38 cellular contexts compared by ENCODE assay signal in the genomic region with DNA sequence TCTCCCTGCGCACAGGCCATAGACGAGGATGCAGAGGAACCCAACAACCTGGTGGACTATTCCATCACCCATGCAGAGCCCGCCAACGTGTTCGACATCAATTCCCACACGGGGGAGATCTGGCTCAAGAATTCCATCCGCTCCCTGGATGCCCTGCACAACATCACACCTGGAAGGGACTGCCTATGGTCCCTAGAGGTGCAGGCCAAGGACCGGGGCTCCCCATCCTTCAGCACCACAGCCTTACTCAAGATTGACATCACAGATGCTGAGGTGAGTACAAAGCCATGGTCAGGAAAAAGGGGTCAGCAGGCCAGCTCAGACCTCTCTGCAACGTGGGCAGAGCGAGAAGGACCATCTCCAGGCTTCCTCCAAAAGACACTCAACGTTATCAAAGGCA. TPM values are rescaled to one million over a fixed set of nuclear protein-coding genes. Genes with fewer than 3 reads are reported as not detected.
"Had no signal": no experiment of that assay in that cellular context is flagged by ENCODE, and none has a peak within 500 bp of the region (broad histone marks: within the 10 kb centered on the region; RNA-seq: fewer than 3 reads in every experiment).

No MANE protein-coding gene starts in this region.

- H3K27me3 ChIP-seq: ascending aorta had no signal

- H3K9me3 Mint-ChIP-seq: activated B cell treated with CpG ODN at 0.5 μM for 24 hours; activated CD4-positive, alpha-beta memory T cell treated with anti-CD3 and anti-CD28 coated beads for 36 hours; activated CD4-positive, alpha-beta T cell treated with anti-CD3 and anti-CD28 coated beads, Interleukin-2, amount 10 ng/mL, durations not matched to agents 24 days and 14 days; activated CD8-positive, alpha-beta T cell treated with anti-CD3 and anti-CD28 coated beads for 36 hours; activated naive CD4-positive, alpha-beta T cell treated with anti-CD3 and anti-CD28 coated beads, Interleukin-2, amount 10 ng/mL, durations not matched to agents 7 days and 5 days; activated naive CD4-positive, alpha-beta T cell treated with anti-CD3 and anti-CD28 coated beads, Interleukin-2, amount 50 U/mL, for 24 hours; activated naive CD8-positive, alpha-beta T cell treated with anti-CD3 and anti-CD28 coated beads, Interleukin-2, amount 10 ng/mL, durations not matched to agents 7 days and 5 days; activated naive CD8-positive, alpha-beta T cell treated with anti-CD3 and anti-CD28 coated beads, Interleukin-2, amount 50 U/mL, for 24 hours; activated T-cell treated with anti-CD3 and anti-CD28 coated beads, Interleukin-2, amount 50 U/mL, for 4 hours; activated T-cell treated with anti-CD3 and anti-CD28 coated beads, Interleukin-2, amount 50 U/mL, for 72 hours; activated T-helper 1 cell treated with anti-CD3 and anti-CD28 coated beads, Interleukin-12 subunit alpha, Interleukin-12 subunit beta, Interleukin-2, Interleukin-4 antibody, amounts not matched to agents 30 ng/mL and 10 ng/mL and 1 ng/mL, durations not matched to agents 14 hours and 24 hours and 36 hours; activated T-helper 17 cell treated with anti-CD3 and anti-CD28 coated beads, Interleukin-2, amount 50 U/mL, for 72 hours; brain; T-helper 1 cell treated with Interleukin-12 subunit alpha and Interleukin-12 subunit beta and Interleukin-4 antibody, amounts not matched to agents 30 μg/mL and 1 μg/mL, for 36 hours; T-helper 2 cell treated with Interferon-gamma antibody and Interleukin-4, amounts not matched to agents 5 μg/mL and 100 μg/mL, for 36 hours had no signal

- H3K27ac ChIP-seq: ascending aorta, cardiac muscle cell, VCaP had no signal

- H3K36me3 ChIP-seq: ascending aorta, cardiac muscle cell had no signal

- H3K27me3 Mint-ChIP-seq: activated CD8-positive, alpha-beta T cell treated with anti-CD3 and anti-CD28 coated beads for 36 hours; activated naive CD8-positive, alpha-beta T cell treated with anti-CD3 and anti-CD28 coated beads, Interleukin-2, amount 50 U/mL, for 24 hours; brain had no signal

- H3K36me3 Mint-ChIP-seq: activated CD4-positive, alpha-beta memory T cell treated with anti-CD3 and anti-CD28 coated beads for 36 hours; activated CD8-positive, alpha-beta memory T cell treated with anti-CD3 and anti-CD28 coated beads, Interleukin-2, amount 10 ng/mL, durations not matched to agents 7 days and 5 days; activated naive CD4-positive, alpha-beta T cell treated with anti-CD3 and anti-CD28 coated beads, Interleukin-2, amount 10 ng/mL, durations not matched to agents 7 days and 5 days; activated naive CD4-positive, alpha-beta T cell treated with anti-CD3 and anti-CD28 coated beads, Interleukin-2, amount 50 U/mL, for 24 hours; activated naive CD8-positive, alpha-beta T cell; activated naive CD8-positive, alpha-beta T cell treated with anti-CD3 and anti-CD28 coated beads, Interleukin-2, amount 10 ng/mL, durations not matched to agents 7 days and 5 days; brain had no signal

- H3K4me3 ChIP-seq: ascending aorta, cardiac muscle cell had no signal

- H3K27ac Mint-ChIP-seq: activated B cell treated with CpG ODN at 0.5 μM for 24 hours; activated CD4-positive, alpha-beta memory T cell treated with anti-CD3 and anti-CD28 coated beads for 36 hours; activated CD4-positive, alpha-beta T cell treated with anti-CD3 and anti-CD28 coated beads, Interleukin-2, amount 10 ng/mL, durations not matched to agents 24 days and 14 days; activated CD8-positive, alpha-beta memory T cell treated with anti-CD3 and anti-CD28 coated beads, Interleukin-2, amount 10 ng/mL, durations not matched to agents 7 days and 5 days; activated CD8-positive, alpha-beta T cell treated with anti-CD3 and anti-CD28 coated beads for 36 hours; activated naive CD4-positive, alpha-beta T cell treated with anti-CD3 and anti-CD28 coated beads, Interleukin-2, amount 10 ng/mL, durations not matched to agents 7 days and 5 days; activated naive CD4-positive, alpha-beta T cell treated with anti-CD3 and anti-CD28 coated beads, Interleukin-2, amount 50 U/mL, for 24 hours; activated naive CD8-positive, alpha-beta T cell; activated naive CD8-positive, alpha-beta T cell treated with anti-CD3 and anti-CD28 coated beads, Interleukin-2, amount 10 ng/mL, durations not matched to agents 7 days and 5 days; activated naive CD8-positive, alpha-beta T cell treated with anti-CD3 and anti-CD28 coated beads, Interleukin-2, amount 50 U/mL, for 24 hours; activated T-cell treated with anti-CD3 and anti-CD28 coated beads, Interleukin-2, amount 50 U/mL, for 72 hours; activated T-helper 1 cell treated with anti-CD3 and anti-CD28 coated beads, Interleukin-12 subunit alpha, Interleukin-12 subunit beta, Interleukin-2, Interleukin-4 antibody, amounts not matched to agents 30 ng/mL and 10 ng/mL and 1 ng/mL, durations not matched to agents 14 hours and 24 hours and 36 hours; activated T-helper 17 cell treated with anti-CD3 and anti-CD28 coated beads, Interleukin-2, amount 50 U/mL, for 72 hours; brain; T-helper 1 cell treated with Interleukin-12 subunit alpha and Interleukin-12 subunit beta and Interleukin-4 antibody, amounts not matched to agents 30 μg/mL and 1 μg/mL, for 36 hours; T-helper 2 cell treated with Interferon-gamma antibody and Interleukin-4, amounts not matched to agents 5 μg/mL and 100 μg/mL, for 36 hours had no signal

- DNase-seq: activated B cell treated with CpG ODN at 0.5 μM for 24 hours; activated CD4-positive, alpha-beta memory T cell treated with anti-CD3 and anti-CD28 coated beads for 36 hours; activated CD4-positive, alpha-beta T cell treated with anti-CD3 and anti-CD28 coated beads for 4 hours; activated CD4-positive, alpha-beta T cell treated with anti-CD3 and anti-CD28 coated beads, Interleukin-2, amount 10 ng/mL, durations not matched to agents 24 days and 14 days; activated CD4-positive, alpha-beta T cell treated with anti-CD3 and anti-CD28 coated beads, Interleukin-2, amount 50 U/mL, for 1 hour; activated CD4-positive, alpha-beta T cell treated with anti-CD3 and anti-CD28 coated beads, Interleukin-2, amount 50 U/mL, for 4 hours; activated CD4-positive, CD25-positive, alpha-beta regulatory T cell treated with anti-CD3 and anti-CD28 coated beads, Interleukin-2, amount 50 U/mL, for 72 hours; activated CD8-positive, alpha-beta memory T cell treated with anti-CD3 and anti-CD28 coated beads, Interleukin-2, amount 10 ng/mL, durations not matched to agents 7 days and 5 days; activated CD8-positive, alpha-beta T cell treated with anti-CD3 and anti-CD28 coated beads for 36 hours; activated effector memory CD4-positive, alpha-beta T cell treated with anti-CD3 and anti-CD28 coated beads, Interleukin-2, amount 50 U/mL, for 16 hours; activated gamma-delta T cell treated with Interleukin-2 at 50 U/mL for 16 hours; activated naive CD4-positive, alpha-beta T cell treated with anti-CD3 and anti-CD28 coated beads, Interleukin-2, amount 10 ng/mL, durations not matched to agents 7 days and 5 days; activated naive CD4-positive, alpha-beta T cell treated with Interleukin-2 at 50 U/mL for 16 hours; activated naive CD8-positive, alpha-beta T cell treated with anti-CD3 and anti-CD28 coated beads, Interleukin-2, amount 10 ng/mL, durations not matched to agents 7 days and 5 days; activated naive CD8-positive, alpha-beta T cell treated with anti-CD3 and anti-CD28 coated beads, Interleukin-2, amount 50 U/mL, for 24 hours; activated T-cell treated with anti-CD3 and anti-CD28 coated beads for 4 hours; activated T-cell treated with anti-CD3 and anti-CD28 coated beads, Interleukin-2, amount 50 U/mL, for 1 hour; activated T-cell treated with anti-CD3 and anti-CD28 coated beads, Interleukin-2, amount 50 U/mL, for 4 hours; activated T-cell treated with anti-CD3 and anti-CD28 coated beads, Interleukin-2, amount 50 U/mL, for 72 hours; amygdala; anterior cingulate cortex; central memory CD4-positive, alpha-beta T cell; SW 1271; T-helper 1 cell; T-helper 2 cell; T-helper 9 cell had no signal

- H3K4me1 Mint-ChIP-seq: activated B cell treated with CpG ODN at 0.5 μM for 24 hours; activated CD4-positive, alpha-beta T cell treated with anti-CD3 and anti-CD28 coated beads, Interleukin-2, amount 10 ng/mL, durations not matched to agents 24 days and 14 days; activated CD8-positive, alpha-beta memory T cell treated with anti-CD3 and anti-CD28 coated beads, Interleukin-2, amount 10 ng/mL, durations not matched to agents 7 days and 5 days; activated naive CD4-positive, alpha-beta T cell treated with anti-CD3 and anti-CD28 coated beads, Interleukin-2, amount 10 ng/mL, durations not matched to agents 7 days and 5 days; activated naive CD4-positive, alpha-beta T cell treated with anti-CD3 and anti-CD28 coated beads, Interleukin-2, amount 50 U/mL, for 24 hours; activated naive CD8-positive, alpha-beta T cell treated with anti-CD3 and anti-CD28 coated beads, Interleukin-2, amount 10 ng/mL, durations not matched to agents 7 days and 5 days; activated naive CD8-positive, alpha-beta T cell treated with anti-CD3 and anti-CD28 coated beads, Interleukin-2, amount 50 U/mL, for 24 hours; brain had no signal

- H3K4me3 Mint-ChIP-seq: activated B cell treated with CpG ODN at 0.5 μM for 24 hours; activated CD4-positive, alpha-beta memory T cell treated with anti-CD3 and anti-CD28 coated beads for 36 hours; activated CD4-positive, alpha-beta T cell treated with anti-CD3 and anti-CD28 coated beads, Interleukin-2, amount 10 ng/mL, durations not matched to agents 24 days and 14 days; activated CD8-positive, alpha-beta memory T cell treated with anti-CD3 and anti-CD28 coated beads, Interleukin-2, amount 10 ng/mL, durations not matched to agents 7 days and 5 days; activated CD8-positive, alpha-beta T cell treated with anti-CD3 and anti-CD28 coated beads for 36 hours; activated naive CD4-positive, alpha-beta T cell treated with anti-CD3 and anti-CD28 coated beads, Interleukin-2, amount 10 ng/mL, durations not matched to agents 7 days and 5 days; activated naive CD4-positive, alpha-beta T cell treated with anti-CD3 and anti-CD28 coated beads, Interleukin-2, amount 50 U/mL, for 24 hours; activated naive CD8-positive, alpha-beta T cell; activated naive CD8-positive, alpha-beta T cell treated with anti-CD3 and anti-CD28 coated beads, Interleukin-2, amount 10 ng/mL, durations not matched to agents 7 days and 5 days; activated naive CD8-positive, alpha-beta T cell treated with anti-CD3 and anti-CD28 coated beads, Interleukin-2, amount 50 U/mL, for 24 hours; activated T-cell treated with anti-CD3 and anti-CD28 coated beads, Interleukin-2, amount 50 U/mL, for 4 hours; activated T-cell treated with anti-CD3 and anti-CD28 coated beads, Interleukin-2, amount 50 U/mL, for 72 hours; activated T-helper 1 cell treated with anti-CD3 and anti-CD28 coated beads, Interleukin-12 subunit alpha, Interleukin-12 subunit beta, Interleukin-2, Interleukin-4 antibody, amounts not matched to agents 30 ng/mL and 10 ng/mL and 1 ng/mL, durations not matched to agents 14 hours and 24 hours and 36 hours; activated T-helper 17 cell treated with anti-CD3 and anti-CD28 coated beads, Interleukin-2, amount 50 U/mL, for 72 hours; brain; T-helper 1 cell treated with Interleukin-12 subunit alpha and Interleukin-12 subunit beta and Interleukin-4 antibody, amounts not matched to agents 30 μg/mL and 1 μg/mL, for 36 hours; T-helper 2 cell treated with Interferon-gamma antibody and Interleukin-4, amounts not matched to agents 5 μg/mL and 100 μg/mL, for 36 hours had no signal

- ATAC-seq: activated CD8-positive, alpha-beta memory T cell treated with anti-CD3 and anti-CD28 coated beads, Interleukin-2, amount 10 ng/mL, durations not matched to agents 7 days and 5 days; activated CD8-positive, alpha-beta T cell treated with anti-CD3 and anti-CD28 coated beads for 36 hours; activated naive CD8-positive, alpha-beta T cell treated with anti-CD3 and anti-CD28 coated beads, Interleukin-2, amount 50 U/mL, for 24 hours; activated T-cell treated with anti-CD3 and anti-CD28 coated beads, Interleukin-2, amount 50 U/mL, for 4 hours; activated T-cell treated with anti-CD3 and anti-CD28 coated beads, Interleukin-2, amount 50 U/mL, for 72 hours; activated T-helper 17 cell treated with anti-CD3 and anti-CD28 coated beads, Interleukin-2, amount 50 U/mL, for 72 hours had no signal

- H3K4me1 ChIP-seq: ascending aorta had no signal

- H3K9me3 ChIP-seq: ascending aorta had no signal

RNA-seq across cellular contexts. Expression of gene LRIT2, which starts 12.3 kb away (rescaled TPM):
- total RNA-seq: activated B cell treated with CpG ODN at 0.5 μM for 24 hours; activated CD4-positive, alpha-beta memory T cell treated with anti-CD3 and anti-CD28 coated beads for 36 hours; activated CD4-positive, alpha-beta T cell treated with anti-CD3 and anti-CD28 coated beads, Interleukin-2, amount 10 ng/mL, durations not matched to agents 24 days and 14 days; activated CD8-positive, alpha-beta memory T cell treated with anti-CD3 and anti-CD28 coated beads, Interleukin-2, amount 10 ng/mL, durations not matched to agents 7 days and 5 days; activated CD8-positive, alpha-beta T cell treated with anti-CD3 and anti-CD28 coated beads for 36 hours; activated naive CD8-positive, alpha-beta T cell treated with anti-CD3 and anti-CD28 coated beads, Interleukin-2, amount 10 ng/mL, durations not matched to agents 7 days and 5 days; activated T-cell treated with anti-CD3 and anti-CD28 coated beads, Interleukin-2, amount 50 U/mL, for 4 hours; activated T-cell treated with anti-CD3 and anti-CD28 coated beads, Interleukin-2, amount 50 U/mL, for 72 hours; activated T-helper 1 cell treated with anti-CD3 and anti-CD28 coated beads, Interleukin-12 subunit alpha, Interleukin-12 subunit beta, Interleukin-2, Interleukin-4 antibody, amounts not matched to agents 30 ng/mL and 10 ng/mL and 1 ng/mL, durations not matched to agents 14 hours and 24 hours and 36 hours; activated T-helper 17 cell treated with anti-CD3 and anti-CD28 coated beads, Interleukin-2, amount 50 U/mL, for 72 hours; ascending aorta; bronchial epithelial cell; cardiac muscle cell had no signal
- polyA plus RNA-seq: adipose tissue, cardiac muscle cell had no signal

RNA-seq across cellular contexts. Expression of gene CDHR1, which starts 18.7 kb away (rescaled TPM):
- total RNA-seq: ascending aorta had no signal

RNA-seq across cellular contexts. Expression of gene LRIT1, which starts 28.3 kb away (rescaled TPM):
- total RNA-seq: activated B cell treated with CpG ODN at 0.5 μM for 24 hours; activated CD4-positive, alpha-beta memory T cell treated with anti-CD3 and anti-CD28 coated beads for 36 hours; activated CD4-positive, alpha-beta T cell treated with anti-CD3 and anti-CD28 coated beads, Interleukin-2, amount 10 ng/mL, durations not matched to agents 24 days and 14 days; activated CD8-positive, alpha-beta memory T cell treated with anti-CD3 and anti-CD28 coated beads, Interleukin-2, amount 10 ng/mL, durations not matched to agents 7 days and 5 days; activated CD8-positive, alpha-beta T cell treated with anti-CD3 and anti-CD28 coated beads for 36 hours; activated naive CD8-positive, alpha-beta T cell treated with anti-CD3 and anti-CD28 coated beads, Interleukin-2, amount 10 ng/mL, durations not matched to agents 7 days and 5 days; activated T-cell treated with anti-CD3 and anti-CD28 coated beads, Interleukin-2, amount 50 U/mL, for 4 hours; activated T-cell treated with anti-CD3 and anti-CD28 coated beads, Interleukin-2, amount 50 U/mL, for 72 hours; activated T-helper 1 cell treated with anti-CD3 and anti-CD28 coated beads, Interleukin-12 subunit alpha, Interleukin-12 subunit beta, Interleukin-2, Interleukin-4 antibody, amounts not matched to agents 30 ng/mL and 10 ng/mL and 1 ng/mL, durations not matched to agents 14 hours and 24 hours and 36 hours; activated T-helper 17 cell treated with anti-CD3 and anti-CD28 coated beads, Interleukin-2, amount 50 U/mL, for 72 hours; ascending aorta; bronchial epithelial cell; cardiac muscle cell had no signal
- polyA plus RNA-seq: adipose tissue, cardiac muscle cell had no signal

RNA-seq across cellular contexts. Expression of gene RGR, which starts 31.8 kb away (rescaled TPM):
- total RNA-seq: activated B cell treated with CpG ODN at 0.5 μM for 24 hours; activated CD4-positive, alpha-beta memory T cell treated with anti-CD3 and anti-CD28 coated beads for 36 hours; activated CD4-positive, alpha-beta T cell treated with anti-CD3 and anti-CD28 coated beads, Interleukin-2, amount 10 ng/mL, durations not matched to agents 24 days and 14 days; activated CD8-positive, alpha-beta memory T cell treated with anti-CD3 and anti-CD28 coated beads, Interleukin-2, amount 10 ng/mL, durations not matched to agents 7 days and 5 days; activated CD8-positive, alpha-beta T cell treated with anti-CD3 and anti-CD28 coated beads for 36 hours; activated naive CD8-positive, alpha-beta T cell treated with anti-CD3 and anti-CD28 coated beads, Interleukin-2, amount 10 ng/mL, durations not matched to agents 7 days and 5 days; activated T-cell treated with anti-CD3 and anti-CD28 coated beads, Interleukin-2, amount 50 U/mL, for 4 hours; activated T-cell treated with anti-CD3 and anti-CD28 coated beads, Interleukin-2, amount 50 U/mL, for 72 hours; activated T-helper 1 cell treated with anti-CD3 and anti-CD28 coated beads, Interleukin-12 subunit alpha, Interleukin-12 subunit beta, Interleukin-2, Interleukin-4 antibody, amounts not matched to agents 30 ng/mL and 10 ng/mL and 1 ng/mL, durations not matched to agents 14 hours and 24 hours and 36 hours; activated T-helper 17 cell treated with anti-CD3 and anti-CD28 coated beads, Interleukin-2, amount 50 U/mL, for 72 hours; ascending aorta; bronchial epithelial cell; cardiac muscle cell had no signal
- polyA plus RNA-seq: cardiac muscle cell had no signal

RNA-seq across cellular contexts. Expression of gene GPR15LG, which starts 39.5 kb away (rescaled TPM):
- total RNA-seq: activated B cell treated with CpG ODN at 0.5 μM for 24 hours; activated CD4-positive, alpha-beta memory T cell treated with anti-CD3 and anti-CD28 coated beads for 36 hours; activated CD4-positive, alpha-beta T cell treated with anti-CD3 and anti-CD28 coated beads, Interleukin-2, amount 10 ng/mL, durations not matched to agents 24 days and 14 days; activated CD8-positive, alpha-beta memory T cell treated with anti-CD3 and anti-CD28 coated beads, Interleukin-2, amount 10 ng/mL, durations not matched to agents 7 days and 5 days; activated CD8-positive, alpha-beta T cell treated with anti-CD3 and anti-CD28 coated beads for 36 hours; activated naive CD8-positive, alpha-beta T cell treated with anti-CD3 and anti-CD28 coated beads, Interleukin-2, amount 10 ng/mL, durations not matched to agents 7 days and 5 days; activated T-cell treated with anti-CD3 and anti-CD28 coated beads, Interleukin-2, amount 50 U/mL, for 4 hours; activated T-cell treated with anti-CD3 and anti-CD28 coated beads, Interleukin-2, amount 50 U/mL, for 72 hours; activated T-helper 1 cell treated with anti-CD3 and anti-CD28 coated beads, Interleukin-12 subunit alpha, Interleukin-12 subunit beta, Interleukin-2, Interleukin-4 antibody, amounts not matched to agents 30 ng/mL and 10 ng/mL and 1 ng/mL, durations not matched to agents 14 hours and 24 hours and 36 hours; activated T-helper 17 cell treated with anti-CD3 and anti-CD28 coated beads, Interleukin-2, amount 50 U/mL, for 72 hours; ascending aorta; cardiac muscle cell had no signal
- polyA plus RNA-seq: cardiac muscle cell had no signal
